Comparison of ENCODE assay signal across 8 cellular contexts in genomic region chr12:110403146-110403974, GRCh38. TPM values are rescaled to one million over a fixed set of nuclear protein-coding genes. Genes with fewer than 3 reads are reported as not detected.
A peak's percentile ranks its signal among the peaks of the same experiment; 100 is the strongest.
DNase-seq lines count a peak whose midpoint lies in the region; ATAC-seq and TF ChIP-seq lines count a peak whose summit lies in the region.

A gene with protein sequence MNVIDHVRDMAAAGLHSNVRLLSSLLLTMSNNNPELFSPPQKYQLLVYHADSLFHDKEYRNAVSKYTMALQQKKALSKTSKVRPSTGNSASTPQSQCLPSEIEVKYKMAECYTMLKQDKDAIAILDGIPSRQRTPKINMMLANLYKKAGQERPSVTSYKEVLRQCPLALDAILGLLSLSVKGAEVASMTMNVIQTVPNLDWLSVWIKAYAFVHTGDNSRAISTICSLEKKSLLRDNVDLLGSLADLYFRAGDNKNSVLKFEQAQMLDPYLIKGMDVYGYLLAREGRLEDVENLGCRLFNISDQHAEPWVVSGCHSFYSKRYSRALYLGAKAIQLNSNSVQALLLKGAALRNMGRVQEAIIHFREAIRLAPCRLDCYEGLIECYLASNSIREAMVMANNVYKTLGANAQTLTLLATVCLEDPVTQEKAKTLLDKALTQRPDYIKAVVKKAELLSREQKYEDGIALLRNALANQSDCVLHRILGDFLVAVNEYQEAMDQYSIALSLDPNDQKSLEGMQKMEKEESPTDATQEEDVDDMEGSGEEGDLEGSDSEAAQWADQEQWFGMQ (minus strand): TSS chr12:110403708. CDS start chr12:110403627, 81 bp downstream.

- peak within 1 kb of the TSS; percentile 97 for H4K91ac ChIP-seq in IMR-90 (ENCODE audit: insufficient read depth, low read depth, low read length)

- DNase-seq in CD1c-positive myeloid dendritic cell (ENCODE audit: extremely low spot score) = peak; percentile 95
- DNase-seq in IMR-90 = peak; percentile 90
- DNase-seq in OCI-LY7 (ENCODE audit: low spot score) = peak; percentile 95
- DNase-seq in activated T-cell treated with anti-CD3 and anti-CD28 coated beads for 1 hour (ENCODE audit: low read depth) = peak; percentile 80
- DNase-seq in epidermal melanocyte (ENCODE audit: insufficient read length, low spot score) = peak; percentile 94
- DNase-seq in middle frontal gyrus (ENCODE audit: extremely low spot score, low spot score) = peak; percentile 80
- peak; percentile 66 to 75 for DNase-seq in stimulated activated CD8-positive, alpha-beta memory T cell treated with anti-CD3 and anti-CD28 coated beads, Interleukin-2, amount 100 ng/mL, for 1 hour (ENCODE audit: low read depth in 2 of 2)

- H3K4me3 ChIP-seq in IMR-90 (ENCODE audit: insufficient read depth, low read depth, low read length) = peak within 1 kb of the TSS; percentile 82
- H3K4me3 ChIP-seq in OCI-LY7 (ENCODE audit: low read depth, low read length, poor library complexity, severe bottlenecking) = peak within 1 kb of the TSS; percentile 78

- H4K5ac ChIP-seq in IMR-90 (ENCODE audit: low read depth, low read length) = peak within 1 kb of the TSS; percentile 100

- peak within 1 kb of the TSS; percentile 96 for H3K18ac ChIP-seq in IMR-90 (ENCODE audit: low read depth, low read length)

- no peaks in the 10 kb centered on the region for H3K9me2 ChIP-seq in OCI-LY7 (ENCODE audit: insufficient read depth, low read length)

- H4K8ac ChIP-seq in IMR-90 (ENCODE audit: low read depth in 2 of 2, low read length in 2 of 2) = peak within 1 kb of the TSS; percentile 99 to 100

- peak within 1 kb of the TSS; percentile 87 for H3K27ac ChIP-seq in IMR-90 (ENCODE audit: insufficient read depth, low read length)
- H3K27ac ChIP-seq in OCI-LY7 (ENCODE audit: low read depth, low read length, poor library complexity, severe bottlenecking) = peak within 1 kb of the TSS; percentile 87

- H3K4me2 ChIP-seq in IMR-90 (ENCODE audit: low read depth, low read length) = peak within 1 kb of the TSS; percentile 99
- peak within 1 kb of the TSS; percentile 81 for H3K4me2 ChIP-seq in OCI-LY7 (ENCODE audit: low read length)

- H2BK120ac ChIP-seq in IMR-90 (ENCODE audit: low read depth, low read length) = peak within 1 kb of the TSS; percentile 93

- H3K9ac ChIP-seq in IMR-90 (ENCODE audit: low read depth, low read length) = peak within 1 kb of the TSS; percentile 90

- H3K36me3 ChIP-seq in IMR-90 (ENCODE audit: control insufficient read depth, insufficient read depth, low read length) (peaks cover 11% of the 10 kb centered on the region), OCI-LY7 (ENCODE audit: insufficient read depth, low read length) (peaks cover 40% of the 10 kb centered on the region)

- peak within 1 kb of the TSS; percentile 96 for H2AK9ac ChIP-seq in IMR-90 (replicated peaks; ENCODE audit: low read depth, low read length, poor library complexity)

- dilution Hi-C loops in IMR-90 (cut with HindIII; ENCODE audit: low sequenced_read_pairs, unreplicated experiment) = no loop called here

- BruUV-seq in IMR-90 (replicated peaks; lab: Mats Ljungman, UMichigan) (no TSS peak), OCI-LY7 (replicated peaks; lab: Mats Ljungman, UMichigan) (TSS peak; percentile 72)

- TF ChIP-seq POLR2A in IMR-90 (IDR thresholded peaks at IDR 0.05; ENCODE audit: low read depth, low read length) = peak; percentile 87

- CTCF ChIA-PET in IMR-90 (lab: Yijun Ruan, JAX) (no interaction called here), OCI-LY7 (lab: Charles Lee; ENCODE audit: unreplicated experiment) (interaction anchor here (0.6 kb wide), 1 partner anchor 1242 kb away, joined by 3 read pairs; no protein-coding TSS in a partner anchor)

- peak within 1 kb of the TSS; percentile 90 for H3K23ac ChIP-seq in IMR-90 (ENCODE audit: low read depth, low read length)

- WGBS in IMR-90 (ENCODE audit: extremely low coverage in 2 of 2, insufficient read length in 1 of 2), 2 experiments = 0% methylated on average over 23 of the region's 62 CpGs; no CpG with 5 or more reads in 1 of the 2 experiments

- H3K14ac ChIP-seq in IMR-90 (replicated peaks; ENCODE audit: low read depth, low read length) = peak within 1 kb of the TSS; percentile 94

- peaks cover 3% of the 10 kb centered on the region for H3K9me1 ChIP-seq in IMR-90 (ENCODE audit: insufficient read depth, low read length)

- peak within 1 kb of the TSS; percentile 40 for H2BK20ac ChIP-seq in IMR-90 (ENCODE audit: low read depth, low read length)

- TF ChIP-seq CTCF in IMR-90 (conservative IDR thresholded peaks at IDR 0.05; ENCODE audit: low read depth, low read length) (peak; percentile 30; the same call in 1 of the 2 replicates), OCI-LY7 (conservative IDR thresholded peaks at IDR 0.05; ENCODE audit: low read length) (0 out of 2 replicates have a peak, but pooled peaks have one; percentile 26)

- H3K9me3 ChIP-seq in IMR-90 (ENCODE audit: control insufficient read depth, insufficient read depth, low read length) (no peaks in the 10 kb centered on the region), OCI-LY7 (ENCODE audit: low read length) (no peaks in the 10 kb centered on the region)

- peak within 1 kb of the TSS; percentile 98 for H2AFZ ChIP-seq in IMR-90 (replicated peaks; ENCODE audit: low read length, poor library complexity)
- peak within 1 kb of the TSS; percentile 99 for H2AFZ ChIP-seq in OCI-LY7 (ENCODE audit: low read length)

- H4K20me1 ChIP-seq in IMR-90 (ENCODE audit: insufficient read depth, low read length) (peaks cover 3% of the 10 kb centered on the region; the same call in 1 of the 2 replicates), OCI-LY7 (ENCODE audit: insufficient read depth, low read length) (no peaks in the 10 kb centered on the region; the same call in 1 of the 2 replicates)

- H2BK15ac ChIP-seq in IMR-90 (ENCODE audit: low read depth, low read length) = peak within 1 kb of the TSS; percentile 98

- in situ Hi-C loops in IMR-90 (cut with MboI; ENCODE audit: low sequenced_read_pairs) = no loop called here

- H3K4me1 ChIP-seq in IMR-90 (ENCODE audit: control insufficient read depth, insufficient read depth, low read length) (peaks cover 3% of the 10 kb centered on the region; the same call in 1 of the 2 replicates), OCI-LY7 (ENCODE audit: insufficient read depth, low read length, poor library complexity, severe bottlenecking) (peaks cover 31% of the 10 kb centered on the region)

- intact Hi-C loops in IMR-90 (cut with micrococcal nuclease) = no loop called here
- intact Hi-C loops in OCI-LY7 (cut with micrococcal nuclease; ENCODE audit: unreplicated experiment) = loop anchor here (2.0 kb wide), 1 partner anchor 33 kb away; no protein-coding TSS in a partner anchor

- H3K56ac ChIP-seq in IMR-90 (ENCODE audit: extremely low read depth, insufficient read depth, low read length) = peak within 1 kb of the TSS; percentile 100

- TF ChIP-seq RAD21 in IMR-90 (IDR thresholded peaks at IDR 0.05; ENCODE audit: low read length) = peak; percentile 24; the same call in 1 of the 2 replicates

- H3K27me3 ChIP-seq in IMR-90 (ENCODE audit: control insufficient read depth, insufficient read depth, low read length) = no peaks in the 10 kb centered on the region; the same call in 1 of the 2 replicates

- H3K79me2 ChIP-seq in OCI-LY7 (ENCODE audit: insufficient read depth, low read depth, low read length) = peaks cover 52% of the 10 kb centered on the region

- ATAC-seq in GM21381 (IDR thresholded peaks at IDR 0.05; ENCODE audit: unreplicated experiment) (peak; percentile 81), IMR-90 (ENCODE audit: low read depth) (peak; percentile 99)

- H3K4ac ChIP-seq in IMR-90 (ENCODE audit: low read depth, low read length) = peak within 1 kb of the TSS; percentile 86

- peak within 1 kb of the TSS; percentile 96 for H2BK5ac ChIP-seq in IMR-90 (ENCODE audit: low read depth, low read length, poor library complexity, severe bottlenecking)

- peak within 1 kb of the TSS; percentile 87 for H2AK5ac ChIP-seq in IMR-90 (ENCODE audit: low read depth, low read length)

- peaks cover 18 to 43% of the 10 kb centered on the region in 2 experiments for H3K79me1 ChIP-seq in IMR-90 (ENCODE audit: low read depth in 1 of 2, low read length in 2 of 2)

- POLR2A ChIA-PET in IMR-90 (lab: Charles Lee; ENCODE audit: unreplicated experiment) = no interaction called here
- POLR2A ChIA-PET in OCI-LY7 (lab: Charles Lee) = interaction anchor here (1.4 to 1.7 kb wide), 2 partner anchors 12 to 28 kb away, joined by 4 to 8 read pairs; no protein-coding TSS in a partner anchor

TF ChIP-seq in IMR-90, 13 proteins besides CTCF, POLR2A, EP300 and RAD21:
- TF ChIP-seq MXI1 (IDR thresholded peaks at IDR 0.05; ENCODE audit: borderline replicate concordance, low read depth, low read length) = peak; percentile 98
- TF ChIP-seq BHLHE40 (IDR thresholded peaks at IDR 0.05; ENCODE audit: low read depth, low read length) = no peak
- peak; percentile 20; the same call in 1 of the 2 replicates for TF ChIP-seq MAZ (IDR thresholded peaks at IDR 0.05; ENCODE audit: borderline replicate concordance, low read depth, low read length)
- 0 out of 2 replicates have a peak, but pooled peaks have one; percentile 16 for TF ChIP-seq SMC3 (IDR thresholded peaks at IDR 0.05; ENCODE audit: low read depth, low read length)
- TF ChIP-seq USF2 (IDR thresholded peaks at IDR 0.05; ENCODE audit: low read depth, low read length) = peak; percentile 73
- no peak for TF ChIP-seq MAFK (IDR thresholded peaks at IDR 0.05; ENCODE audit: low read depth, low read length)

RNA-seq across cellular contexts. Expression of the gene that starts here (rescaled TPM):
- 57.9 and 61.4 TPM in 2 replicates for total RNA-seq in IMR-90 (2012; rRNA removed)
- 38.7 and 46.4 TPM in 2 replicates for polyA plus RNA-seq in IMR-90 (2012; rRNA removed)
- polyA plus RNA-seq in IMR-90 (2012; cell fraction: cytosol; rRNA removed) = 22.9 and 25.4 TPM in 2 replicates
- 78.7 and 172 TPM in 2 replicates for polyA plus RNA-seq in IMR-90 (2012; cell fraction: nucleus; rRNA removed; ENCODE audit: low replicate concordance)
- total RNA-seq in OCI-LY7 (2014; rRNA removed; shearing (Covaris generic)) = 84.7 and 105 TPM in 2 replicates
- 120 and 136 TPM in 2 replicates for total RNA-seq in OCI-LY7 (2022)

Comparison
In these comparisons a context has a peak if more than half of its experiments do, and no peak if none do; other contexts are left out.
1. Peak in every context shown above with its lines: DNase-seq, ATAC-seq, H3K4me3 ChIP-seq and H3K27ac ChIP-seq.